ENCODE assay signal across 8 cellular contexts in the genomic region with DNA sequence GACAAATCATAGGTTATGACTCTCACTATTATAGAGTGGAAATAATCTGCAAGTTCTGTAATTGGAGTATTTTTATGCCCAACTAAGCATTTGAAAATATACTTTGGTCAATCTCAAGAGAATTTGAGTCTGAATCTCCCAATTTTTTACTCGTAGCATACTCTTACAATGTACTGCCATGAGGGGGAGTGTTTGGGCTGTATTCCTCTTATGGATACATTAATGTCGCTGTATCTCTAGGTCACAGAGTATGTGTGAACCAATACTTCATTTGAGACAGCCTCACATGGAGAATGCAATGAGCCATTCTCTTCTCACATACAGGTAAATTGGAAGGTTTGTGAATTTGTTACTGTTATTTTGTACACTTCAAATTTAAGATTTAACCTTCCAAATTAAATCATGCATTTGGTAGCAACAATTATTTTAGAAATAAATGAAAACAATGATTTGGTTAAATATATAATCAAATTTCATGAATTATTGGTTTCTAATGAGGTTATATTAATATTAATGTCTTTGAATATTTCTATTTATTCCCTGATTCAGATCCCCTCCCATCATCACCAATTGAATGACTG. TPM values are rescaled to one million over a fixed set of nuclear protein-coding genes. Genes with fewer than 3 reads are reported as not detected.
DNase-seq lines count a peak whose midpoint lies in the region; ATAC-seq, FAIRE-seq and TF ChIP-seq lines count a peak whose summit lies in the region.

No MANE protein-coding gene starts in this region.

- TF ChIP-seq CTCF in K562 (IDR thresholded peaks at IDR 0.05 in 2 of 3, conservative IDR thresholded peaks at IDR 0.05 in 1 of 3; ENCODE audit: insufficient read depth in 2 of 3, low read depth in 1 of 3, low read length in 3 of 3) (peak; percentile 34 to 55 (median 42); a peak in 3 of 6 replicates), testis (IDR thresholded peaks at IDR 0.05) (peak in 2 of 3 experiments; percentile 16 to 39)

- H3K4me3 ChIP-seq in K562 (no peak overlapping the region), testis (no peak overlapping the region)

- H3K27me3 ChIP-seq in K562 (ENCODE audit: control insufficient read depth in 2 of 2, insufficient read depth in 2 of 2, low read length in 2 of 2) (no peaks in the 10 kb centered on the region), testis (no peaks in the 10 kb centered on the region)

- WGBS in K562 (ENCODE audit: insufficient coverage, low coverage, missing lambda C conversion rate), result 4% methylated on average over 2 of the region's 2 CpGs
- 34 to 35% methylated on average over 2 of the region's 2 CpGs for WGBS in testis, 2 donors

- H3K9me3 ChIP-seq in K562 (replicated peaks; ENCODE audit: control insufficient read depth, insufficient read depth, low read depth, low read length), result no peaks in the 10 kb centered on the region
- no peaks in the 10 kb centered on the region for H3K9me3 ChIP-seq in testis

- H3K9ac ChIP-seq in K562 (ENCODE audit: insufficient read depth in 1 of 2, low read depth in 2 of 2, low read length in 2 of 2), result no peak overlapping the region

- H3K36me3 ChIP-seq in K562 (ENCODE audit: control insufficient read depth, insufficient read depth, low read length) (no peaks in the 10 kb centered on the region), testis (ENCODE audit: low read depth, missing control alignments) (no peaks in the 10 kb centered on the region)

- no TSS peak for BruUV-seq in K562 (replicated peaks; lab: Mats Ljungman, UMichigan)

- TF ChIP-seq EP300 in K562 (IDR thresholded peaks at IDR 0.05; ENCODE audit: low read length), result no peak

- H3K9me1 ChIP-seq in K562 (ENCODE audit: control insufficient read depth, insufficient read depth, low read length), result no peaks in the 10 kb centered on the region

- in situ Hi-C loops in K562 (cut with MboI), result no loop called here

- no peaks in the 10 kb centered on the region for H3K79me2 ChIP-seq in K562 (ENCODE audit: control insufficient read depth, insufficient read depth, low read length)

- no peaks in the 10 kb centered on the region for H3K4me1 ChIP-seq in K562 (replicated peaks in 1 of 2; ENCODE audit: control insufficient read depth in 2 of 2, insufficient read depth in 2 of 2, low read length in 2 of 2)
- no peaks in the 10 kb centered on the region for H3K4me1 ChIP-seq in testis

- H3K4me2 ChIP-seq in K562 (ENCODE audit: insufficient read depth, low read length), result no peak overlapping the region

- peak; percentile 27 for DNase-seq in activated T-cell treated with anti-CD3 and anti-CD28 coated beads for 4 hours
- no peak for DNase-seq in activated T-cell treated with anti-CD3 and anti-CD28 coated beads, Interleukin-2, amount 50 U/mL, for 1 hour
- DNase-seq in HK-2 (ENCODE audit: unreplicated experiment), result peak; percentile 6
- DNase-seq in NOMO-1 (lab: John Stamatoyannopoulos, UW; ENCODE audit: unreplicated experiment in 2 of 2), result peak; percentile 59 to 86
- peak in 3 of 4 experiments; percentile 5 to 28 (median 6) for DNase-seq in K562 (ENCODE audit: extremely low read depth in 1 of 4, low spot score in 3 of 4)
- peak; percentile 71 for DNase-seq in iris pigment epithelial cell (ENCODE audit: low read depth)
- no peak for DNase-seq in testis

- H3K27ac ChIP-seq in K562 (ENCODE audit: extremely low read depth, low read depth, low read length) (no peak overlapping the region), testis (no peak overlapping the region)

- peak; percentile 6 for FAIRE-seq in K562 (lab: Jason Lieb, UNC)

- intact Hi-C loops in K562 (cut with micrococcal nuclease) (loop anchor here (1.0 to 5.0 kb wide), 2 partner anchors 110 to 192 kb away; no protein-coding TSS in a partner anchor), testis (cut with DNase I; ENCODE audit: low total_unique reads) (no loop called here)

- peak; percentile 84 for ATAC-seq in GM21528 (IDR thresholded peaks at IDR 0.05; ENCODE audit: low FRiP score, unreplicated experiment)
- peak; percentile 87 for ATAC-seq in K562

- no peaks in the 10 kb centered on the region for H4K20me1 ChIP-seq in K562 (replicated peaks; ENCODE audit: control insufficient read depth, insufficient read depth, low read length)

- TF ChIP-seq POLR2A in K562 (conservative IDR thresholded peaks at IDR 0.05) (no peak), testis (IDR thresholded peaks at IDR 0.05) (no peak)

- POLR2A ChIA-PET in K562 (lab: Yijun Ruan, JAX), result interaction anchor here (0.6 kb wide), 1 partner anchor 247 kb away, joined by 3 read pairs; no protein-coding TSS in a partner anchor

- TF ChIP-seq RAD21 in K562 (CRISPR knock-in tag; conservative IDR thresholded peaks at IDR 0.05 in 1 of 2, IDR thresholded peaks at IDR 0.05 in 1 of 2), result peak; percentile 36 to 67; a peak in 3 of 4 replicates

- CTCF ChIA-PET in K562 (lab: Yijun Ruan, JAX; ENCODE audit: low intra/inter-chr PET ratio), result no interaction called here

- no peak overlapping the region for H2AFZ ChIP-seq in K562 (ENCODE audit: low read depth, low read length)

TF ChIP-seq in K562, 482 proteins besides CTCF, POLR2A, EP300 and RAD21:
- TF ChIP-seq MYBL2 (IDR thresholded peaks at IDR 0.05; ENCODE audit: low read depth) (no peak), MYBL2 (CRISPR knock-in tag; IDR thresholded peaks at IDR 0.05; ENCODE audit: borderline replicate concordance) (no peak), SMC3 (conservative IDR thresholded peaks at IDR 0.05; ENCODE audit: insufficient read depth, low read depth, low read length) (peak; percentile 33; the same call in 1 of the 2 replicates)

RNA-seq across cellular contexts. Expression of gene CD200, which starts 5.5 kb away (rescaled TPM):
- total RNA-seq in K562 (2011; cell fraction: chromatin; rRNA removed; ENCODE audit: low replicate concordance), result not detected in 2 replicates
- not detected in 2 replicates for total RNA-seq in K562 (2011; cell fraction: nucleolus; rRNA removed)
- not detected in 2 replicates for total RNA-seq in K562 (2011; cell fraction: nucleoplasm; rRNA removed)
- not detected in 2 replicates for total RNA-seq in K562 (2014; rRNA removed)
- not detected in 2 replicates for total RNA-seq in K562 (2014; rRNA removed; fragmentation: Illumina TruSeq; extraction: Trizol)
- total RNA-seq in K562 (2015; rRNA removed; fragmentation: Illumina TruSeq; extraction: Trizol), result not detected in 2 replicates
- total RNA-seq in K562 (2021), result 0.13 and 0.47 TPM in 2 replicates
- not detected in 2 replicates for polyA plus RNA-seq in K562 (2011; rRNA removed)
- polyA plus RNA-seq in K562 (2011; cell fraction: cytosol; rRNA removed), result not detected in 2 replicates
- polyA plus RNA-seq in K562 (2011; cell fraction: nucleus; rRNA removed), result not detected in 2 replicates
- polyA plus RNA-seq in K562 (2012), result not detected in 2 replicates
- not detected in 2 replicates for polyA plus RNA-seq in K562 (2014; fragmentation: Illumina TruSeq; extraction: Trizol)
- not detected for polyA plus RNA-seq in K562 (2014; fragmentation: Nextera tagmentation; extraction: Ambion mirVana)
- polyA plus RNA-seq in K562 (2014; rRNA removed), result not detected in 2 replicates
- not detected in 2 replicates for polyA minus RNA-seq in K562 (2011; rRNA and poly(A)+ RNA removed)
- polyA minus RNA-seq in K562 (2011; cell fraction: cytosol; rRNA and poly(A)+ RNA removed), result not detected in 2 replicates
- not detected in 2 replicates for polyA minus RNA-seq in K562 (2011; cell fraction: nucleus; rRNA and poly(A)+ RNA removed)
- total RNA-seq in testis, result 1 to 10 TPM; 3.4 to 8.5 TPM
- 6.3 TPM for polyA plus RNA-seq in testis (ENCODE audit: insufficient read depth, low read depth, low replicate concordance)

RNA-seq across cellular contexts. Expression of gene SLC9C1, which starts 33.4 kb away (rescaled TPM):
- total RNA-seq in K562 (2011; cell fraction: chromatin; rRNA removed; ENCODE audit: low replicate concordance), result not detected in 2 replicates
- not detected in 2 replicates for total RNA-seq in K562 (2011; cell fraction: nucleolus; rRNA removed)
- total RNA-seq in K562 (2011; cell fraction: nucleoplasm; rRNA removed), result not detected in 2 replicates
- total RNA-seq in K562 (2014; rRNA removed) (not detected in 2 replicates), K562 (2014; rRNA removed; fragmentation: Illumina TruSeq; extraction: Trizol) (not detected in 2 replicates), K562 (2015; rRNA removed; fragmentation: Illumina TruSeq; extraction: Trizol) (not detected in 2 replicates), K562 (2021) (not detected in 2 replicates), testis (1 to 10 TPM; 3.0 to 9.8 TPM)
- polyA plus RNA-seq in K562 (2011; rRNA removed) (not detected in 2 replicates), K562 (2014; fragmentation: Illumina TruSeq; extraction: Trizol) (not detected in 2 replicates), K562 (2014; fragmentation: Nextera tagmentation; extraction: Ambion mirVana) (not detected), K562 (2014; rRNA removed) (not detected in 2 replicates), testis (ENCODE audit: insufficient read depth, low read depth, low replicate concordance) (20.0 TPM)
- polyA plus RNA-seq in K562 (2011; cell fraction: cytosol; rRNA removed), result not detected in 2 replicates
- not detected in 2 replicates for polyA plus RNA-seq in K562 (2011; cell fraction: nucleus; rRNA removed)
- polyA plus RNA-seq in K562 (2012), result not detected in 2 replicates
- not detected in 2 replicates for polyA minus RNA-seq in K562 (2011; rRNA and poly(A)+ RNA removed)
- not detected in 2 replicates for polyA minus RNA-seq in K562 (2011; cell fraction: cytosol; rRNA and poly(A)+ RNA removed)
- polyA minus RNA-seq in K562 (2011; cell fraction: nucleus; rRNA and poly(A)+ RNA removed), result not detected in 2 replicates

Comparison
In these comparisons a context has a peak if more than half of its experiments do, and no peak if none do; other contexts are left out.
1. DNase-seq: peak in activated T-cell treated with anti-CD3 and anti-CD28 coated beads for 4 hours (single experiment), HK-2 (single experiment), NOMO-1 (2 of 2), K562 (3 of 4) and iris pigment epithelial cell (single experiment); none in activated T-cell treated with anti-CD3 and anti-CD28 coated beads, Interleukin-2, amount 50 U/mL, for 1 hour (single experiment) and testis (single experiment).